Comparison of ENCODE assay signal across 1 cellular context in the genomic region with DNA sequence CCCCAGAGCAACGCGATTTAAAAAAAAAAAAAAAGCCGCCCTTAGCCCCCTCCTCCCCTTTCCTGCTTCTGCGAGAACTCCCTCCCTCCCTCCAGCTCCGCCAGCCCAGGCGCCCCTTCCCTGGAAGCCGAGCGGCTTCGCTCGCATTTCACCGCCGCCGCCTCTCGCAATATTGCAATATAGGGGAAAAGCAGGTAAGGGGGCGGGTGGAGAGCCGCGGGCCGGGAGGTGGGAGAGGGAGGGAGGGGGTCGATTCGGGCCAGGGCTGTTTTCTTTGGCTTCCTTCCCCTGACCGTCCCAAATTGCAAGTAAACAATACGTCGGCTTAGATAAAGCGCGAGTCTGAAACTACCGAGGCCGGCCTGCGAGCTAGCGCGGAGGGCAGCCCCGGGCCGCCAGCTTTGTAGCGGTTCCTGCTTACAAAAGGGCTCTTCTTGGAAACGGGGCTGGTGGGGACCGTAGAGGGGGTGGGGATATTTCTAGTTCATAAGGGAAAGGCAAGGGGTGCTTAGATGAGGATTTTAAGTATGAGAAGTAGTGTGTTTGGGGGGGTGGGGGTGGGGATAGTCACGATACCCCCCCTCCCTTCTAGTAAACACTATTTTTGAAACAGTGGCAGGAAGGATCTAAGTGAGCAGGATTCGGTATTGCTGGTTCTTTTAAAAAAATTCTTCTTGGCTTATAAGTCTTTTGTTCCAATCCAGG.
TF ChIP-seq lines count a peak whose summit lies in the region.

No MANE protein-coding gene starts in this region.

TF ChIP-seq in HepG2, 621 proteins besides CTCF, POLR2A, EP300 and RAD21 (continued from another document):
- TF ChIP-seq SAP130 (CRISPR knock-in tag; IDR thresholded peaks at IDR 0.05; ENCODE audit: low read depth) = peak; percentile 25
- peak; percentile 33 for TF ChIP-seq TCF7 (IDR thresholded peaks at IDR 0.05; ENCODE audit: low read depth)
- TF ChIP-seq MATR3 (CRISPR knock-in tag; IDR thresholded peaks at IDR 0.05) = no peak
- 0 out of 2 replicates have a peak, but pooled peaks have one; percentile 30 for TF ChIP-seq FOXP4 (CRISPR knock-in tag; IDR thresholded peaks at IDR 0.05)
- no peak for TF ChIP-seq SRSF9 (IDR thresholded peaks at IDR 0.05; ENCODE audit: borderline replicate concordance, insufficient read depth, low read depth, low read length, poor library complexity, severe bottlenecking)
- TF ChIP-seq, protein P1, sequence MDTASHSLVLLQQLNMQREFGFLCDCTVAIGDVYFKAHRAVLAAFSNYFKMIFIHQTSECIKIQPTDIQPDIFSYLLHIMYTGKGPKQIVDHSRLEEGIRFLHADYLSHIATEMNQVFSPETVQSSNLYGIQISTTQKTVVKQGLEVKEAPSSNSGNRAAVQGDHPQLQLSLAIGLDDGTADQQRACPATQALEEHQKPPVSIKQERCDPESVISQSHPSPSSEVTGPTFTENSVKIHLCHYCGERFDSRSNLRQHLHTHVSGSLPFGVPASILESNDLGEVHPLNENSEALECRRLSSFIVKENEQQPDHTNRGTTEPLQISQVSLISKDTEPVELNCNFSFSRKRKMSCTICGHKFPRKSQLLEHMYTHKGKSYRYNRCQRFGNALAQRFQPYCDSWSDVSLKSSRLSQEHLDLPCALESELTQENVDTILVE (CRISPR knock-in tag; IDR thresholded peaks at IDR 0.05) = 0 out of 2 replicates have a peak, but pooled peaks have one; percentile 6
- TF ChIP-seq HMGXB4 (CRISPR knock-in tag; IDR thresholded peaks at IDR 0.05; ENCODE audit: borderline replicate concordance in 1 of 2, low read depth in 1 of 2) = peak; percentile 13 to 19; a peak in 2 of 4 replicates
- TF ChIP-seq NPAS2 (CRISPR knock-in tag; IDR thresholded peaks at IDR 0.05; ENCODE audit: borderline replicate concordance) = no peak
- TF ChIP-seq HMG20B (CRISPR knock-in tag; conservative IDR thresholded peaks at IDR 0.05) = no peak
- TF ChIP-seq SSRP1 (CRISPR knock-in tag; IDR thresholded peaks at IDR 0.05) = no peak
- TF ChIP-seq, protein P2, sequence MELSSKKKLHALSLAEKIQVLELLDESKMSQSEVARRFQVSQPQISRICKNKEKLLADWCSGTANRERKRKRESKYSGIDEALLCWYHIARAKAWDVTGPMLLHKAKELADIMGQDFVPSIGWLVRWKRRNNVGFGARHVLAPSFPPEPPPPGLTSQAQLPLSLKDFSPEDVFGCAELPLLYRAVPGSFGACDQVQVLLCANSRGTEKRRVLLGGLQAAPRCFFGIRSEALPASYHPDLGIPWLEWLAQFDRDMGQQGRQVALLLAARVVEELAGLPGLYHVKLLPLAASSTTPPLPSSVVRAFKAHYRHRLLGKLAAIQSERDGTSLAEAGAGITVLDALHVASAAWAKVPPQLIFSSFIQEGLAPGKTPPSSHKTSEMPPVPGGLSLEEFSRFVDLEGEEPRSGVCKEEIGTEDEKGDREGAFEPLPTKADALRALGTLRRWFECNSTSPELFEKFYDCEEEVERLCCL (CRISPR knock-in tag; IDR thresholded peaks at IDR 0.05; ENCODE audit: borderline replicate concordance) = no peak
- no peak for TF ChIP-seq ZBTB43 (CRISPR knock-in tag; conservative IDR thresholded peaks at IDR 0.05)
- no peak for TF ChIP-seq MED1 (CRISPR knock-in tag; IDR thresholded peaks at IDR 0.05)
- no peak for TF ChIP-seq ZNF276 (CRISPR knock-in tag; IDR thresholded peaks at IDR 0.05; ENCODE audit: low read depth)
- TF ChIP-seq SRSF1 (optimal IDR thresholded peaks at IDR 0.05; ENCODE audit: low read depth, low read length) = peak; percentile 37
- TF ChIP-seq ZNF770 (CRISPR knock-in tag; IDR thresholded peaks at IDR 0.05) = no peak
- TF ChIP-seq YEATS4 (CRISPR knock-in tag; IDR thresholded peaks at IDR 0.05; ENCODE audit: borderline replicate concordance) = 0 out of 2 replicates have a peak, but pooled peaks have one; percentile 11
- no peak for TF ChIP-seq ZNF232 (CRISPR knock-in tag; IDR thresholded peaks at IDR 0.05; ENCODE audit: borderline replicate concordance)
- no peak for TF ChIP-seq DNMT3B (CRISPR knock-in tag; conservative IDR thresholded peaks at IDR 0.05)
- TF ChIP-seq KDM5B (CRISPR knock-in tag; IDR thresholded peaks at IDR 0.05; ENCODE audit: borderline replicate concordance) = no peak
- TF ChIP-seq, protein P3, sequence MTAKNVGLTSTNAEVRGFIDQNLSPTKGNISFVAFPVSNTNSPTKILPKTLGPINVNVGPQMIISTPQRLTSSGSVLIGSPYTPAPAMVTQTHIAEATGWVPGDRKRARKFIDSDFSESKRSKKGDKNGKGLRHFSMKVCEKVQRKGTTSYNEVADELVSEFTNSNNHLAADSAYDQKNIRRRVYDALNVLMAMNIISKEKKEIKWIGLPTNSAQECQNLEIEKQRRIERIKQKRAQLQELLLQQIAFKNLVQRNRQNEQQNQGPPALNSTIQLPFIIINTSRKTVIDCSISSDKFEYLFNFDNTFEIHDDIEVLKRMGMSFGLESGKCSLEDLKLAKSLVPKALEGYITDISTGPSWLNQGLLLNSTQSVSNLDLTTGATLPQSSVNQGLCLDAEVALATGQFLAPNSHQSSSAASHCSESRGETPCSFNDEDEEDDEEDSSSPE (CRISPR knock-in tag; IDR thresholded peaks at IDR 0.05) = no peak
- no peak for TF ChIP-seq YEATS2 (CRISPR knock-in tag; IDR thresholded peaks at IDR 0.05; ENCODE audit: borderline replicate concordance)
- TF ChIP-seq ZNF225 (CRISPR knock-in tag; IDR thresholded peaks at IDR 0.05) = no peak
- no peak for TF ChIP-seq SMYD3 (CRISPR knock-in tag; IDR thresholded peaks at IDR 0.05)
- TF ChIP-seq, protein P4, sequence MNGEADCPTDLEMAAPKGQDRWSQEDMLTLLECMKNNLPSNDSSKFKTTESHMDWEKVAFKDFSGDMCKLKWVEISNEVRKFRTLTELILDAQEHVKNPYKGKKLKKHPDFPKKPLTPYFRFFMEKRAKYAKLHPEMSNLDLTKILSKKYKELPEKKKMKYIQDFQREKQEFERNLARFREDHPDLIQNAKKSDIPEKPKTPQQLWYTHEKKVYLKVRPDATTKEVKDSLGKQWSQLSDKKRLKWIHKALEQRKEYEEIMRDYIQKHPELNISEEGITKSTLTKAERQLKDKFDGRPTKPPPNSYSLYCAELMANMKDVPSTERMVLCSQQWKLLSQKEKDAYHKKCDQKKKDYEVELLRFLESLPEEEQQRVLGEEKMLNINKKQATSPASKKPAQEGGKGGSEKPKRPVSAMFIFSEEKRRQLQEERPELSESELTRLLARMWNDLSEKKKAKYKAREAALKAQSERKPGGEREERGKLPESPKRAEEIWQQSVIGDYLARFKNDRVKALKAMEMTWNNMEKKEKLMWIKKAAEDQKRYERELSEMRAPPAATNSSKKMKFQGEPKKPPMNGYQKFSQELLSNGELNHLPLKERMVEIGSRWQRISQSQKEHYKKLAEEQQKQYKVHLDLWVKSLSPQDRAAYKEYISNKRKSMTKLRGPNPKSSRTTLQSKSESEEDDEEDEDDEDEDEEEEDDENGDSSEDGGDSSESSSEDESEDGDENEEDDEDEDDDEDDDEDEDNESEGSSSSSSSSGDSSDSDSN (CRISPR knock-in tag; IDR thresholded peaks at IDR 0.05) = 0 out of 2 replicates have a peak, but pooled peaks have one; percentile 7
- TF ChIP-seq ZFP36L1 (CRISPR knock-in tag; IDR thresholded peaks at IDR 0.05) = no peak
- TF ChIP-seq ZNF354B (CRISPR knock-in tag; IDR thresholded peaks at IDR 0.05) = no peak
TF ChIP-seq in HepG2: peak in this region for 12.
